ENCODE assay signal across 15 cellular contexts in genomic region chr6:89843070-89843469, GRCh38. TPM values are rescaled to one million over a fixed set of nuclear protein-coding genes. Genes with fewer than 3 reads are reported as not detected.
DNase-seq lines count a peak whose midpoint lies in the region; TF ChIP-seq lines count a peak whose summit lies in the region.
"Had no signal": no experiment of that assay in that cellular context is flagged by ENCODE, and none has a peak within 500 bp of the region (broad histone marks: within the 10 kb centered on the region; RNA-seq: fewer than 3 reads in every experiment).

No MANE protein-coding gene starts in this region.

- BruUV-seq in PC-9 (replicated peaks; lab: Mats Ljungman, UMichigan), result no TSS peak

- H3K4me3 Mint-ChIP-seq in nephron, result no peak overlapping the region
- H3K4me3 Mint-ChIP-seq: activated T-cell treated with anti-CD3 and anti-CD28 coated beads, Interleukin-2, amount 50 U/mL, for 4 hours; natural killer cell treated with Interleukin-12 subunit alpha and Interleukin-12 subunit beta and Interleukin-15 and Interleukin-18, amount 100 ng/mL, for 72 hours had no signal

- no peak overlapping the region for H3K4me3 ChIP-seq in epithelial cell of esophagus (ENCODE audit: low read length)
- H3K4me3 ChIP-seq in PC-9, result no peak overlapping the region
- H3K4me3 ChIP-seq: HAP-1 had no signal

- H3K27ac ChIP-seq in PC-9, result no peak overlapping the region
- H3K27ac ChIP-seq: epithelial cell of prostate had no signal

- no peaks in the 10 kb centered on the region for H3K9me3 Mint-ChIP-seq in nephron
- H3K9me3 Mint-ChIP-seq: activated T-cell treated with anti-CD3 and anti-CD28 coated beads, Interleukin-2, amount 50 U/mL, for 4 hours; natural killer cell treated with Interleukin-12 subunit alpha and Interleukin-12 subunit beta and Interleukin-15 and Interleukin-18, amount 100 ng/mL, for 72 hours had no signal

- CTCF ChIA-PET in PC-9 (lab: Charles Lee), result no interaction called here

- H3K36me3 ChIP-seq in PC-9 (ENCODE audit: low read depth), result no peaks in the 10 kb centered on the region

- H3F3A ChIP-seq in PC-9 (ENCODE audit: insufficient read depth, low read depth), result no peaks in the 10 kb centered on the region

- peak overlapping the region; percentile 18 to 89 (median 56) for H3K27ac Mint-ChIP-seq in nephron
- H3K27ac Mint-ChIP-seq: natural killer cell treated with Interleukin-12 subunit alpha and Interleukin-12 subunit beta and Interleukin-15 and Interleukin-18, amount 100 ng/mL, for 72 hours had no signal

- no peak for TF ChIP-seq CTCF in epithelial cell of esophagus (IDR thresholded peaks at IDR 0.05; ENCODE audit: insufficient read depth, low read depth, low read length, missing control alignments)
- no peak for TF ChIP-seq CTCF in nephron (IDR thresholded peaks at IDR 0.05; ENCODE audit: unreplicated experiment in 3 of 3)
- TF ChIP-seq CTCF in PC-9 (conservative IDR thresholded peaks at IDR 0.05), result no peak

- H3K9me2 ChIP-seq in PC-9 (ENCODE audit: insufficient read depth), result no peaks in the 10 kb centered on the region

- H3K27me3 Mint-ChIP-seq in nephron (ENCODE audit: low read depth), result no peaks in the 10 kb centered on the region
- H3K27me3 Mint-ChIP-seq: natural killer cell treated with Interleukin-12 subunit alpha and Interleukin-12 subunit beta and Interleukin-15 and Interleukin-18, amount 100 ng/mL, for 72 hours had no signal

- no peaks in the 10 kb centered on the region for H3K4me1 ChIP-seq in PC-9 (replicated peaks; ENCODE audit: insufficient read depth)
- H3K4me1 ChIP-seq: HAP-1 had no signal

- intact Hi-C loops in PC-9 (cut with micrococcal nuclease; ENCODE audit: unreplicated experiment), result no loop called here

- POLR2A ChIA-PET in PC-9 (lab: Charles Lee; ENCODE audit: unreplicated experiment), result no interaction called here

- peaks cover 18% of the 10 kb centered on the region for H3K36me3 Mint-ChIP-seq in nephron (ENCODE audit: low read depth)
- H3K36me3 Mint-ChIP-seq: natural killer cell treated with Interleukin-12 subunit alpha and Interleukin-12 subunit beta and Interleukin-15 and Interleukin-18, amount 100 ng/mL, for 72 hours had no signal

- no peak overlapping the region for H2AFZ ChIP-seq in PC-9

- DNase-seq in DMS 273 (lab: John Stamatoyannopoulos, UW; ENCODE audit: unreplicated experiment) (peak; percentile 51), LHCN-M2 (ENCODE audit: low read depth) (peak; percentile 77), epithelial cell of esophagus (ENCODE audit: low read depth) (peak; percentile 42), PC-9 (no peak), amygdala (lab: John Stamatoyannopoulos, UW) (no peak)
- DNase-seq in activated CD4-positive, CD25-positive, alpha-beta regulatory T cell treated with anti-CD3 and anti-CD28 coated beads, Interleukin-2, amount 50 U/mL, for 72 hours, result no peak
- DNase-seq: activated CD4-positive, CD25-positive, alpha-beta regulatory T cell; activated T-cell treated with anti-CD3 and anti-CD28 coated beads, Interleukin-2, amount 50 U/mL, for 4 hours; NCI-H1048 had no signal

- H3K79me2 ChIP-seq in PC-9 (ENCODE audit: low read depth), result no peaks in the 10 kb centered on the region

- H3K27me3 ChIP-seq in PC-9 (ENCODE audit: insufficient read depth, low read depth), result no peaks in the 10 kb centered on the region

- H3K4me2 ChIP-seq in PC-9, result no peak overlapping the region

- H3K9me3 ChIP-seq in PC-9 (ENCODE audit: insufficient read depth, low read depth), result no peaks in the 10 kb centered on the region
- H3K9me3 ChIP-seq: HAP-1 had no signal

- peaks cover 26% of the 10 kb centered on the region for H3K4me1 Mint-ChIP-seq in nephron

- no peaks in the 10 kb centered on the region for H4K20me1 ChIP-seq in PC-9 (ENCODE audit: insufficient read depth)

RNA-seq across cellular contexts. Expression of gene CASP8AP2, which starts 13.4 kb away (rescaled TPM):
- total RNA-seq in LHCN-M2 (2014; rRNA removed) (16.6 and 17.6 TPM in 2 replicates), PC-9 (2021) (14.7 and 17.4 TPM in 2 replicates)
- polyA plus RNA-seq in LHCN-M2 (2012), result 2.9 TPM

RNA-seq across cellular contexts. Expression of gene MDN1, which starts 23.5 kb away (rescaled TPM):
- total RNA-seq in LHCN-M2 (2014; rRNA removed), result 13.5 and 22.0 TPM in 2 replicates
- 5.4 TPM for polyA plus RNA-seq in LHCN-M2 (2012)
- 38.1 and 38.6 TPM in 2 replicates for total RNA-seq in PC-9 (2021)

RNA-seq across cellular contexts. Expression of gene GJA10, which starts 51.2 kb away (rescaled TPM):
- not detected in 2 replicates for total RNA-seq in LHCN-M2 (2014; rRNA removed)
- not detected for polyA plus RNA-seq in LHCN-M2 (2012)
- not detected in 2 replicates for total RNA-seq in PC-9 (2021)
- total RNA-seq: activated T-cell treated with anti-CD3 and anti-CD28 coated beads, Interleukin-2, amount 50 U/mL, for 4 hours; HT1080; natural killer cell treated with Interleukin-12 subunit alpha and Interleukin-12 subunit beta and Interleukin-15 and Interleukin-18, amount 100 ng/mL, for 72 hours had no signal
- polyA plus RNA-seq: thymus had no signal

Comparison
In these comparisons a context has a peak if more than half of its experiments do, and no peak if none do; other contexts are left out.
1. DNase-seq: peak in DMS 273 (single experiment), LHCN-M2 (single experiment) and epithelial cell of esophagus (single experiment); none in PC-9 (0 of 2), amygdala (0 of 56) and activated CD4-positive, CD25-positive, alpha-beta regulatory T cell treated with anti-CD3 and anti-CD28 coated beads, Interleukin-2, amount 50 U/mL, for 72 hours (single experiment).